Comparison of ENCODE assay signal across 1 cellular context in the genomic region with DNA sequence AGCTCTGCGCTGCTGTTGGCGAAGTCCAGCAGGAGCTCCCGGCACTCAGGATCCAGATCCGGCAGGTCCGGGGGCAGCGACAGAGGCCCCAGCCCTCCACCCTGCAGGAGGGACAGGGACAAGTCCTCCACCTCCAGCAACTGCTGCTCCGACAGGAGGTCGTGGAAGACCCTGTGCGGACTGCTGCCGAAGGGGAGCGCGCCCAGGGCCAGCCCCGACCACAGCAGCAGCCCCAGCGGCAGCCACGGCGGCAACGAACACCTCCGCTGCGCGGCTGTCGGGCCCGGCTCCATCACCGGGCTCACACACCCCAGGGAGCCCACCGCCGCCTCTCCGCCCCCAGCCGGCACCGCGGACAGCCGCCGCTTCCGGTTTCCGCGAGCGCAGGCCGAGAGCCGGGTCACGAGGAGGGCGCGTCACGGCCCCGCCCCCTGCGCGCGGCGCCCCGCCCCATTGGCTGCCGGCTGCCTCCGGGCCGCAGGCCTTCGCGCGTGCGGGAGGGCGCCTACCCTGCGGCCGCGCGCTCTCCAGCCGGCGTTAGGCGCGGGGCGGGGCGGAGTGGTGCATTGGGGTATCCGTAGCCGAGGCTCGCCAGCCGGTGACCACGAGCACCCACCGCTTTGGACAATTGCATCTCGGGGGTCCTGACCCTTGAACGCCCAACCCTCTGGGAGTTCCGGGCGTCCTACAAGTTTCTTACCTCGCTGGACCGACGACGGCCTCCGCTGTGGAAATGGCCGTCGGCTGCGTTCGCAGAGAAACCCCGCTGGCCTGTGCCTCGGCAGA.
TF ChIP-seq lines count a peak whose summit lies in the region.

A gene with protein sequence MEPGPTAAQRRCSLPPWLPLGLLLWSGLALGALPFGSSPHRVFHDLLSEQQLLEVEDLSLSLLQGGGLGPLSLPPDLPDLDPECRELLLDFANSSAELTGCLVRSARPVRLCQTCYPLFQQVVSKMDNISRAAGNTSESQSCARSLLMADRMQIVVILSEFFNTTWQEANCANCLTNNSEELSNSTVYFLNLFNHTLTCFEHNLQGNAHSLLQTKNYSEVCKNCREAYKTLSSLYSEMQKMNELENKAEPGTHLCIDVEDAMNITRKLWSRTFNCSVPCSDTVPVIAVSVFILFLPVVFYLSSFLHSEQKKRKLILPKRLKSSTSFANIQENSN (minus strand): TSS at position 383 of the 786 bp plus-strand sequence. CDS start 90 bp downstream, at position 293.

TF ChIP-seq in HepG2, 621 proteins besides CTCF, POLR2A, EP300 and RAD21 (continued from another document and continues in another):
- TF ChIP-seq ZNF501 (CRISPR knock-in tag; IDR thresholded peaks at IDR 0.05), result peak; percentile 89
- TF ChIP-seq, protein P1, sequence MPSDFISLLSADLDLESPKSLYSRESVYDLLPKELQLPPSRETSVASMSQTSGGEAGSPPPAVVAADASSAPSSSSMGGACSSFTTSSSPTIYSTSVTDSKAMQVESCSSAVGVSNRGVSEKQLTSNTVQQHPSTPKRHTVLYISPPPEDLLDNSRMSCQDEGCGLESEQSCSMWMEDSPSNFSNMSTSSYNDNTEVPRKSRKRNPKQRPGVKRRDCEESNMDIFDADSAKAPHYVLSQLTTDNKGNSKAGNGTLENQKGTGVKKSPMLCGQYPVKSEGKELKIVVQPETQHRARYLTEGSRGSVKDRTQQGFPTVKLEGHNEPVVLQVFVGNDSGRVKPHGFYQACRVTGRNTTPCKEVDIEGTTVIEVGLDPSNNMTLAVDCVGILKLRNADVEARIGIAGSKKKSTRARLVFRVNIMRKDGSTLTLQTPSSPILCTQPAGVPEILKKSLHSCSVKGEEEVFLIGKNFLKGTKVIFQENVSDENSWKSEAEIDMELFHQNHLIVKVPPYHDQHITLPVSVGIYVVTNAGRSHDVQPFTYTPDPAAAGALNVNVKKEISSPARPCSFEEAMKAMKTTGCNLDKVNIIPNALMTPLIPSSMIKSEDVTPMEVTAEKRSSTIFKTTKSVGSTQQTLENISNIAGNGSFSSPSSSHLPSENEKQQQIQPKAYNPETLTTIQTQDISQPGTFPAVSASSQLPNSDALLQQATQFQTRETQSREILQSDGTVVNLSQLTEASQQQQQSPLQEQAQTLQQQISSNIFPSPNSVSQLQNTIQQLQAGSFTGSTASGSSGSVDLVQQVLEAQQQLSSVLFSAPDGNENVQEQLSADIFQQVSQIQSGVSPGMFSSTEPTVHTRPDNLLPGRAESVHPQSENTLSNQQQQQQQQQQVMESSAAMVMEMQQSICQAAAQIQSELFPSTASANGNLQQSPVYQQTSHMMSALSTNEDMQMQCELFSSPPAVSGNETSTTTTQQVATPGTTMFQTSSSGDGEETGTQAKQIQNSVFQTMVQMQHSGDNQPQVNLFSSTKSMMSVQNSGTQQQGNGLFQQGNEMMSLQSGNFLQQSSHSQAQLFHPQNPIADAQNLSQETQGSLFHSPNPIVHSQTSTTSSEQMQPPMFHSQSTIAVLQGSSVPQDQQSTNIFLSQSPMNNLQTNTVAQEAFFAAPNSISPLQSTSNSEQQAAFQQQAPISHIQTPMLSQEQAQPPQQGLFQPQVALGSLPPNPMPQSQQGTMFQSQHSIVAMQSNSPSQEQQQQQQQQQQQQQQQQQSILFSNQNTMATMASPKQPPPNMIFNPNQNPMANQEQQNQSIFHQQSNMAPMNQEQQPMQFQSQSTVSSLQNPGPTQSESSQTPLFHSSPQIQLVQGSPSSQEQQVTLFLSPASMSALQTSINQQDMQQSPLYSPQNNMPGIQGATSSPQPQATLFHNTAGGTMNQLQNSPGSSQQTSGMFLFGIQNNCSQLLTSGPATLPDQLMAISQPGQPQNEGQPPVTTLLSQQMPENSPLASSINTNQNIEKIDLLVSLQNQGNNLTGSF (CRISPR knock-in tag; IDR thresholded peaks at IDR 0.05), result peak; percentile 85
- no peak for TF ChIP-seq ZSCAN29 (CRISPR knock-in tag; conservative IDR thresholded peaks at IDR 0.05)
- TF ChIP-seq NCOA1 (CRISPR knock-in tag; IDR thresholded peaks at IDR 0.05), result no peak
- TF ChIP-seq, protein P2, sequence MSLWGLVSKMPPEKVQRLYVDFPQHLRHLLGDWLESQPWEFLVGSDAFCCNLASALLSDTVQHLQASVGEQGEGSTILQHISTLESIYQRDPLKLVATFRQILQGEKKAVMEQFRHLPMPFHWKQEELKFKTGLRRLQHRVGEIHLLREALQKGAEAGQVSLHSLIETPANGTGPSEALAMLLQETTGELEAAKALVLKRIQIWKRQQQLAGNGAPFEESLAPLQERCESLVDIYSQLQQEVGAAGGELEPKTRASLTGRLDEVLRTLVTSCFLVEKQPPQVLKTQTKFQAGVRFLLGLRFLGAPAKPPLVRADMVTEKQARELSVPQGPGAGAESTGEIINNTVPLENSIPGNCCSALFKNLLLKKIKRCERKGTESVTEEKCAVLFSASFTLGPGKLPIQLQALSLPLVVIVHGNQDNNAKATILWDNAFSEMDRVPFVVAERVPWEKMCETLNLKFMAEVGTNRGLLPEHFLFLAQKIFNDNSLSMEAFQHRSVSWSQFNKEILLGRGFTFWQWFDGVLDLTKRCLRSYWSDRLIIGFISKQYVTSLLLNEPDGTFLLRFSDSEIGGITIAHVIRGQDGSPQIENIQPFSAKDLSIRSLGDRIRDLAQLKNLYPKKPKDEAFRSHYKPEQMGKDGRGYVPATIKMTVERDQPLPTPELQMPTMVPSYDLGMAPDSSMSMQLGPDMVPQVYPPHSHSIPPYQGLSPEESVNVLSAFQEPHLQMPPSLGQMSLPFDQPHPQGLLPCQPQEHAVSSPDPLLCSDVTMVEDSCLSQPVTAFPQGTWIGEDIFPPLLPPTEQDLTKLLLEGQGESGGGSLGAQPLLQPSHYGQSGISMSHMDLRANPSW (CRISPR knock-in tag; IDR thresholded peaks at IDR 0.05; ENCODE audit: borderline replicate concordance), result no peak
- no peak for TF ChIP-seq ELF4 (CRISPR knock-in tag; IDR thresholded peaks at IDR 0.05; ENCODE audit: borderline replicate concordance)
- TF ChIP-seq, protein P3, sequence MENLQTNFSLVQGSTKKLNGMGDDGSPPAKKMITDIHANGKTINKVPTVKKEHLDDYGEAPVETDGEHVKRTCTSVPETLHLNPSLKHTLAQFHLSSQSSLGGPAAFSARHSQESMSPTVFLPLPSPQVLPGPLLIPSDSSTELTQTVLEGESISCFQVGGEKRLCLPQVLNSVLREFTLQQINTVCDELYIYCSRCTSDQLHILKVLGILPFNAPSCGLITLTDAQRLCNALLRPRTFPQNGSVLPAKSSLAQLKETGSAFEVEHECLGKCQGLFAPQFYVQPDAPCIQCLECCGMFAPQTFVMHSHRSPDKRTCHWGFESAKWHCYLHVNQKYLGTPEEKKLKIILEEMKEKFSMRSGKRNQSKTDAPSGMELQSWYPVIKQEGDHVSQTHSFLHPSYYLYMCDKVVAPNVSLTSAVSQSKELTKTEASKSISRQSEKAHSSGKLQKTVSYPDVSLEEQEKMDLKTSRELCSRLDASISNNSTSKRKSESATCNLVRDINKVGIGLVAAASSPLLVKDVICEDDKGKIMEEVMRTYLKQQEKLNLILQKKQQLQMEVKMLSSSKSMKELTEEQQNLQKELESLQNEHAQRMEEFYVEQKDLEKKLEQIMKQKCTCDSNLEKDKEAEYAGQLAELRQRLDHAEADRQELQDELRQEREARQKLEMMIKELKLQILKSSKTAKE (CRISPR knock-in tag; IDR thresholded peaks at IDR 0.05; ENCODE audit: borderline replicate concordance), result no peak; the same call in 1 of the 2 replicates
- TF ChIP-seq ZSCAN30 (CRISPR knock-in tag; IDR thresholded peaks at IDR 0.05), result peak; percentile 80; the same call in 1 of the 2 replicates
- TF ChIP-seq ZNF839 (CRISPR knock-in tag; IDR thresholded peaks at IDR 0.05; ENCODE audit: borderline replicate concordance), result no peak
- TF ChIP-seq RARA (CRISPR knock-in tag; IDR thresholded peaks at IDR 0.05), result peak; percentile 14; the same call in 1 of the 2 replicates
- no peak for TF ChIP-seq ZNF10 (CRISPR knock-in tag; IDR thresholded peaks at IDR 0.05; ENCODE audit: borderline replicate concordance, low read depth)
- TF ChIP-seq KDM1A (CRISPR knock-in tag; IDR thresholded peaks at IDR 0.05), result no peak; the same call in 1 of the 2 replicates
- peak; percentile 77 for TF ChIP-seq WIZ (CRISPR knock-in tag; IDR thresholded peaks at IDR 0.05)
- peak; percentile 47; the same call in 1 of the 2 replicates for TF ChIP-seq ZNF768 (CRISPR knock-in tag; IDR thresholded peaks at IDR 0.05)
- no peak for TF ChIP-seq MLLT10 (CRISPR knock-in tag; IDR thresholded peaks at IDR 0.05)
- peak; percentile 84; the same call in 1 of the 2 replicates for TF ChIP-seq ZNF570 (CRISPR knock-in tag; IDR thresholded peaks at IDR 0.05; ENCODE audit: borderline replicate concordance)
- peak; percentile 95 for TF ChIP-seq YEATS4 (CRISPR knock-in tag; IDR thresholded peaks at IDR 0.05; ENCODE audit: borderline replicate concordance)
- TF ChIP-seq, protein P4, sequence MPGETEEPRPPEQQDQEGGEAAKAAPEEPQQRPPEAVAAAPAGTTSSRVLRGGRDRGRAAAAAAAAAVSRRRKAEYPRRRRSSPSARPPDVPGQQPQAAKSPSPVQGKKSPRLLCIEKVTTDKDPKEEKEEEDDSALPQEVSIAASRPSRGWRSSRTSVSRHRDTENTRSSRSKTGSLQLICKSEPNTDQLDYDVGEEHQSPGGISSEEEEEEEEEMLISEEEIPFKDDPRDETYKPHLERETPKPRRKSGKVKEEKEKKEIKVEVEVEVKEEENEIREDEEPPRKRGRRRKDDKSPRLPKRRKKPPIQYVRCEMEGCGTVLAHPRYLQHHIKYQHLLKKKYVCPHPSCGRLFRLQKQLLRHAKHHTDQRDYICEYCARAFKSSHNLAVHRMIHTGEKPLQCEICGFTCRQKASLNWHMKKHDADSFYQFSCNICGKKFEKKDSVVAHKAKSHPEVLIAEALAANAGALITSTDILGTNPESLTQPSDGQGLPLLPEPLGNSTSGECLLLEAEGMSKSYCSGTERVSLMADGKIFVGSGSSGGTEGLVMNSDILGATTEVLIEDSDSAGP (CRISPR knock-in tag; IDR thresholded peaks at IDR 0.05; ENCODE audit: borderline replicate concordance), result peak; percentile 82
- peak; percentile 38; the same call in 1 of the 2 replicates for TF ChIP-seq DR1 (CRISPR knock-in tag; IDR thresholded peaks at IDR 0.05)
- TF ChIP-seq ZNF354B (CRISPR knock-in tag; IDR thresholded peaks at IDR 0.05), result 0 out of 2 replicates have a peak, but pooled peaks have one; percentile 32
- 0 out of 2 replicates have a peak, but pooled peaks have one; percentile 70 for TF ChIP-seq ZNF468 (CRISPR knock-in tag; IDR thresholded peaks at IDR 0.05)
- TF ChIP-seq, protein P5, sequence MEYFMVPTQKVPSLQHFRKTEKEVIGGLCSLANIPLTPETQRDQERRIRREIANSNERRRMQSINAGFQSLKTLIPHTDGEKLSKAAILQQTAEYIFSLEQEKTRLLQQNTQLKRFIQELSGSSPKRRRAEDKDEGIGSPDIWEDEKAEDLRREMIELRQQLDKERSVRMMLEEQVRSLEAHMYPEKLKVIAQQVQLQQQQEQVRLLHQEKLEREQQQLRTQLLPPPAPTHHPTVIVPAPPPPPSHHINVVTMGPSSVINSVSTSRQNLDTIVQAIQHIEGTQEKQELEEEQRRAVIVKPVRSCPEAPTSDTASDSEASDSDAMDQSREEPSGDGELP (IDR thresholded peaks at IDR 0.05; ENCODE audit: borderline replicate concordance, low read depth), result no peak
- no peak for TF ChIP-seq ZFP36 (IDR thresholded peaks at IDR 0.05; ENCODE audit: borderline replicate concordance, low read depth, low read length, partially characterized antibody)
- peak in 1 of 2 experiments; percentile 63; a peak in 2 of 4 replicates for TF ChIP-seq KLF16 (CRISPR knock-in tag; IDR thresholded peaks at IDR 0.05)
- no peak for TF ChIP-seq PHB2 (IDR thresholded peaks at IDR 0.05; ENCODE audit: partially characterized antibody)
- TF ChIP-seq ZNF891 (CRISPR knock-in tag; IDR thresholded peaks at IDR 0.05), result no peak; the same call in 1 of the 2 replicates
- TF ChIP-seq, protein P6, sequence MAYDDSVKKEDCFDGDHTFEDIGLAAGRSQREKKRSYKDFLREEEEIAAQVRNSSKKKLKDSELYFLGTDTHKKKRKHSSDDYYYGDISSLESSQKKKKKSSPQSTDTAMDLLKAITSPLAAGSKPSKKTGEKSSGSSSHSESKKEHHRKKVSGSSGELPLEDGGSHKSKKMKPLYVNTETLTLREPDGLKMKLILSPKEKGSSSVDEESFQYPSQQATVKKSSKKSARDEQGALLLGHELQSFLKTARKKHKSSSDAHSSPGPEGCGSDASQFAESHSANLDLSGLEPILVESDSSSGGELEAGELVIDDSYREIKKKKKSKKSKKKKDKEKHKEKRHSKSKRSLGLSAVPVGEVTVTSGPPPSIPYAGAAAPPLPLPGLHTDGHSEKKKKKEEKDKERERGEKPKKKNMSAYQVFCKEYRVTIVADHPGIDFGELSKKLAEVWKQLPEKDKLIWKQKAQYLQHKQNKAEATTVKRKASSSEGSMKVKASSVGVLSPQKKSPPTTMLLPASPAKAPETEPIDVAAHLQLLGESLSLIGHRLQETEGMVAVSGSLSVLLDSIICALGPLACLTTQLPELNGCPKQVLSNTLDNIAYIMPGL (CRISPR knock-in tag; IDR thresholded peaks at IDR 0.05; ENCODE audit: borderline replicate concordance in 1 of 2, low read depth in 1 of 2), result peak; percentile 52 to 57; a peak in 3 of 4 replicates
- TF ChIP-seq, protein P7, sequence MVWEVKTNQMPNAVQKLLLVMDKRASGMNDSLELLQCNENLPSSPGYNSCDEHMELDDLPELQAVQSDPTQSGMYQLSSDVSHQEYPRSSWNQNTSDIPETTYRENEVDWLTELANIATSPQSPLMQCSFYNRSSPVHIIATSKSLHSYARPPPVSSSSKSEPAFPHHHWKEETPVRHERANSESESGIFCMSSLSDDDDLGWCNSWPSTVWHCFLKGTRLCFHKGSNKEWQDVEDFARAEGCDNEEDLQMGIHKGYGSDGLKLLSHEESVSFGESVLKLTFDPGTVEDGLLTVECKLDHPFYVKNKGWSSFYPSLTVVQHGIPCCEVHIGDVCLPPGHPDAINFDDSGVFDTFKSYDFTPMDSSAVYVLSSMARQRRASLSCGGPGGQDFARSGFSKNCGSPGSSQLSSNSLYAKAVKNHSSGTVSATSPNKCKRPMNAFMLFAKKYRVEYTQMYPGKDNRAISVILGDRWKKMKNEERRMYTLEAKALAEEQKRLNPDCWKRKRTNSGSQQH (CRISPR knock-in tag; IDR thresholded peaks at IDR 0.05; ENCODE audit: low read depth), result peak; percentile 39; the same call in 1 of the 2 replicates
- no peak for TF ChIP-seq HOXA7 (CRISPR knock-in tag; IDR thresholded peaks at IDR 0.05)
- TF ChIP-seq ARID2 (CRISPR knock-in tag; IDR thresholded peaks at IDR 0.05; ENCODE audit: borderline replicate concordance), result peak; percentile 79; the same call in 1 of the 2 replicates
- TF ChIP-seq HMGA1 (CRISPR knock-in tag; conservative IDR thresholded peaks at IDR 0.05), result no peak
- TF ChIP-seq, protein P8, sequence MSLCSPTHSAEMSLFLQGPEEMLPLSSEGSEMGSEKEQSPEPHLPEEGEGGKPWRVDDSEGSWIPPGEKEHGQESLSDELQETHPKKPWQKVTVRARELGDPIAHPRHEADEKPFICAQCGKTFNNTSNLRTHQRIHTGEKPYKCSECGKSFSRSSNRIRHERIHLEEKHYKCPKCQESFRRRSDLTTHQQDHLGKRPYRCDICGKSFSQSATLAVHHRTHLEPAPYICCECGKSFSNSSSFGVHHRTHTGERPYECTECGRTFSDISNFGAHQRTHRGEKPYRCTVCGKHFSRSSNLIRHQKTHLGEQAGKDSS (CRISPR knock-in tag; IDR thresholded peaks at IDR 0.05; ENCODE audit: borderline replicate concordance, low read depth), result 0 out of 2 replicates have a peak, but pooled peaks have one; percentile 33
- peak; percentile 79 for TF ChIP-seq HOXD1 (CRISPR knock-in tag; IDR thresholded peaks at IDR 0.05)
- TF ChIP-seq, protein P9, sequence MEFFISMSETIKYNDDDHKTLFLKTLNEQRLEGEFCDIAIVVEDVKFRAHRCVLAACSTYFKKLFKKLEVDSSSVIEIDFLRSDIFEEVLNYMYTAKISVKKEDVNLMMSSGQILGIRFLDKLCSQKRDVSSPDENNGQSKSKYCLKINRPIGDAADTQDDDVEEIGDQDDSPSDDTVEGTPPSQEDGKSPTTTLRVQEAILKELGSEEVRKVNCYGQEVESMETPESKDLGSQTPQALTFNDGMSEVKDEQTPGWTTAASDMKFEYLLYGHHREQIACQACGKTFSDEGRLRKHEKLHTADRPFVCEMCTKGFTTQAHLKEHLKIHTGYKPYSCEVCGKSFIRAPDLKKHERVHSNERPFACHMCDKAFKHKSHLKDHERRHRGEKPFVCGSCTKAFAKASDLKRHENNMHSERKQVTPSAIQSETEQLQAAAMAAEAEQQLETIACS (CRISPR knock-in tag; IDR thresholded peaks at IDR 0.05), result peak; percentile 85
